In genomic region chr7:45599851-45600706, GRCh38 we compare ENCODE assay signal across 21 cellular contexts. TPM values are rescaled to one million over a fixed set of nuclear protein-coding genes. Genes with fewer than 3 reads are reported as not detected.
DNase-seq lines count a peak whose midpoint lies in the region; ATAC-seq, FAIRE-seq and TF ChIP-seq lines count a peak whose summit lies in the region.
"Had no signal": no experiment of that assay in that cellular context is flagged by ENCODE, and none has a peak within 500 bp of the region (broad histone marks: within the 10 kb centered on the region; RNA-seq: fewer than 3 reads in every experiment).

No MANE protein-coding gene starts in this region.

- H3K27me3 ChIP-seq in esophagus muscularis mucosa (no peaks in the 10 kb centered on the region), upper lobe of left lung (no peaks in the 10 kb centered on the region)

- peak; percentile 17 to 33 for ATAC-seq in upper lobe of left lung (ENCODE audit: low FRiP score in 2 of 2)
- ATAC-seq in HG02970 (IDR thresholded peaks at IDR 0.05; ENCODE audit: low FRiP score, unreplicated experiment) = no peak
- ATAC-seq: effector memory CD8-positive, alpha-beta T cell; stimulated activated memory B cell treated with anti-CD40 and anti-IgM and Interleukin-4, amounts not matched to agents 10 μg/mL and 1 μg/mL and 100 μg/mL, for 72 hours; T-cell had no signal

- DNase-seq in activated CD4-positive, CD25-positive, alpha-beta regulatory T cell treated with anti-CD3 and anti-CD28 coated beads, Interleukin-2, amount 50 U/mL, for 72 hours = peak; percentile 12
- no peak for DNase-seq in activated CD4-positive, CD25-positive, alpha-beta regulatory T cell (lab: John Stamatoyannopoulos, UW)
- DNase-seq in esophagus muscularis mucosa (ENCODE audit: extremely low spot score) = peak; percentile 85
- peak; percentile 79 for DNase-seq in mesenteric fat pad (ENCODE audit: low spot score)
- peak in 1 of 2 donors; percentile 14 for DNase-seq in upper lobe of left lung
- no peak for DNase-seq in SKM-1 (lab: John Stamatoyannopoulos, UW; ENCODE audit: unreplicated experiment)
- DNase-seq in D721Med (ENCODE audit: insufficient read length, low spot score) = no peak
- DNase-seq: activated CD4-positive, alpha-beta T cell treated with anti-CD3 and anti-CD28 coated beads, Interleukin-2, amount 50 U/mL, for 1 hour; cerebellar nuclear complex; DND-41; effector memory CD8-positive, alpha-beta T cell; glutamatergic neuron; NCI-H1694; NCI-H226; OCI-M1; SIG-M5; T-cell had no signal

- WGBS in esophagus muscularis mucosa = 85% methylated on average over 9 of the region's 10 CpGs
- whole genome bisulfite sequencing in upper lobe of left lung, 2 donors = 87 to 91% methylated on average over 6 to 9 of the region's 10 CpGs

- TF ChIP-seq POLR2A in esophagus muscularis mucosa (IDR thresholded peaks at IDR 0.05; ENCODE audit: low read depth) (no peak), upper lobe of left lung (IDR thresholded peaks at IDR 0.05) (no peak)

- H3K36me3 ChIP-seq in esophagus muscularis mucosa = no peaks in the 10 kb centered on the region
- no peaks in the 10 kb centered on the region for H3K36me3 ChIP-seq in upper lobe of left lung

- H3K9me3 ChIP-seq in esophagus muscularis mucosa (peaks cover 0 to 7% (median 0%) of the 10 kb centered on the region in 4 donors), upper lobe of left lung (no peaks in the 10 kb centered on the region)

- no peak for TF ChIP-seq CTCF in esophagus muscularis mucosa (IDR thresholded peaks at IDR 0.05)
- TF ChIP-seq CTCF in upper lobe of left lung (IDR thresholded peaks at IDR 0.05) = no peak
- no peak for TF ChIP-seq CTCF in D721Med (IDR thresholded peaks at IDR 0.05; ENCODE audit: insufficient read depth, missing control alignments)

- FAIRE-seq in D721Med (lab: Jason Lieb, UNC) = no peak
- FAIRE-seq: GM12892 had no signal

- H3K27ac ChIP-seq in esophagus muscularis mucosa (replicated peaks in 1 of 4) = no peak overlapping the region
- no peak overlapping the region for H3K27ac ChIP-seq in upper lobe of left lung
- H3K27ac ChIP-seq: 22Rv1 had no signal

- no peaks in the 10 kb centered on the region for H3K4me1 ChIP-seq in esophagus muscularis mucosa
- H3K4me1 ChIP-seq in upper lobe of left lung = no peaks in the 10 kb centered on the region

- H3K4me3 ChIP-seq in esophagus muscularis mucosa (no peak overlapping the region), upper lobe of left lung (no peak overlapping the region)

- intact Hi-C loops in esophagus muscularis mucosa (cut with DNase I) = no loop called here

- TF ChIP-seq EP300 in esophagus muscularis mucosa (IDR thresholded peaks at IDR 0.05) (no peak), upper lobe of left lung (IDR thresholded peaks at IDR 0.05) (no peak)

RNA-seq across cellular contexts. Expression of gene ADCY1, which starts 25.9 kb away (rescaled TPM):
- total RNA-seq in esophagus muscularis mucosa (1 to 10 TPM in 3 of 4 donors, under 1 TPM in 1; 0.42 to 2.1 (median 1.2) TPM), mesenteric fat pad (3.3 TPM), upper lobe of left lung (1 to 10 TPM in 5 of 6 donors, under 1 TPM in 1; 0.46 to 4.1 (median 1.2) TPM)

Comparison
In these comparisons a context has a peak if more than half of its experiments do, and no peak if none do; other contexts are left out.
1. DNase-seq: peak in activated CD4-positive, CD25-positive, alpha-beta regulatory T cell treated with anti-CD3 and anti-CD28 coated beads, Interleukin-2, amount 50 U/mL, for 72 hours (single experiment), esophagus muscularis mucosa (single experiment) and mesenteric fat pad (single experiment); none in activated CD4-positive, CD25-positive, alpha-beta regulatory T cell (0 of 4), SKM-1 (single experiment) and D721Med (single experiment).